8 cellular contexts compared by ENCODE assay signal in the genomic region with DNA sequence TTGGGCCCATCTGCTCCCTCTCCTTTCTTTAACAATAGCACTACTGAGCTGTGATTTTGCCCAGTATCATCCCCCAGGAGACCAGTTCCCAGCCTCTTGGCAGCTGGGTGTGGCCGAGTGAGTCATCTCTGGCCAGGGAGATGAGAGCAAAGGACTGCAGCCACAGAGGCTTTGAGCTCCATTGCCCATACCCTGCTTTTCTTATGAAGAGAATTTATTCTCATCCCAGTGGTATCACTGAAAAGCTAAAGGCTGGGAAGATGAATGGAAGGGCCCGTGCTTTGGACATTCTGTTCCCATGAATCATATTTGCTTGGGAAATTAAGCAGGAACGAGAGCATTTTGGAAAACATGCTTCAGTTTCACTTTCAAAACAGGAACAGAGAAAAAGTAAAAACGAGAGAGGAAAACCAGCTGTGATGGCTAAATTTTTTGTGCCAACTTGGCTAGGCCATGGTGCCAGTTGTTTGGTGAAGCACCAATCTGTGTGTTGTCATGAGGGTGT. TPM values are rescaled to one million over a fixed set of nuclear protein-coding genes. Genes with fewer than 3 reads are reported as not detected.
DNase-seq lines count a peak whose midpoint lies in the region; ATAC-seq and TF ChIP-seq lines count a peak whose summit lies in the region.

No MANE protein-coding gene starts in this region.

- H3K36me3 Mint-ChIP-seq in Caco-2 (ENCODE audit: insufficient read depth, unreplicated experiment) = no peaks in the 10 kb centered on the region
- no peaks in the 10 kb centered on the region for H3K36me3 Mint-ChIP-seq in T-cell

- peaks cover 17% of the 10 kb centered on the region for H3K4me1 ChIP-seq in Caco-2
- peaks cover 17% of the 10 kb centered on the region for H3K4me1 ChIP-seq in SJCRH30

- H3K4me1 Mint-ChIP-seq in Caco-2 (ENCODE audit: low read depth, unreplicated experiment) (peaks cover 25% of the 10 kb centered on the region), T-cell (peaks cover 0 to 3% (median 0%) of the 10 kb centered on the region in 3 donors)

- TF ChIP-seq CTCF in Caco-2 (IDR thresholded peaks at IDR 0.05; ENCODE audit: insufficient read depth in 1 of 2, low read depth in 1 of 2, low read length in 1 of 2, severe bottlenecking in 1 of 2, unreplicated experiment in 1 of 2) (no peak), HFF-Myc (IDR thresholded peaks at IDR 0.05; ENCODE audit: low read depth, low read length, missing control alignments) (no peak), GM10266 (IDR thresholded peaks at IDR 0.05; ENCODE audit: control insufficient read depth, insufficient read depth, low read depth, missing control alignments) (no peak)

- DNase-seq in Caco-2 = no peak
- DNase-seq in HFF-Myc (ENCODE audit: extremely low read depth, low read depth) = peak; percentile 57
- peak; percentile 79 to 83 for DNase-seq in SJCRH30
- peak; percentile 95 for DNase-seq in fibroblast of the conjunctiva (ENCODE audit: low read depth)
- peak; percentile 96 for DNase-seq in renal cortical epithelial cell (ENCODE audit: low read depth)
- no peak for DNase-seq in T-cell
- DNase-seq in GM10266 (ENCODE audit: extremely low spot score) = no peak
- DNase-seq in retina = no peak

- H3K36me3 ChIP-seq in Caco-2 (ENCODE audit: control insufficient read depth, insufficient read depth, low read length) (no peaks in the 10 kb centered on the region), SJCRH30 (no peaks in the 10 kb centered on the region)

- H3K27me3 Mint-ChIP-seq in Caco-2 (ENCODE audit: insufficient read depth, unreplicated experiment) (no peaks in the 10 kb centered on the region), T-cell (peaks cover 19 to 27% of the 10 kb centered on the region in 2 donors)

- intact Hi-C loops in Caco-2 (cut with micrococcal nuclease; ENCODE audit: unreplicated experiment) = no loop called here

- H3K27me3 ChIP-seq in Caco-2 (replicated peaks; ENCODE audit: control insufficient read depth, insufficient read depth, low read length) = no peaks in the 10 kb centered on the region
- no peaks in the 10 kb centered on the region; the same call in 1 of the 2 replicates for H3K27me3 ChIP-seq in SJCRH30

- peak overlapping the region; percentile 58 for H3K4me3 Mint-ChIP-seq in Caco-2 (ENCODE audit: unreplicated experiment)
- no peak overlapping the region for H3K4me3 Mint-ChIP-seq in T-cell

- H3K9me3 ChIP-seq in Caco-2 = no peaks in the 10 kb centered on the region
- no peaks in the 10 kb centered on the region; the same call in 1 of the 2 replicates for H3K9me3 ChIP-seq in SJCRH30 (replicated peaks)

- H3K4me3 ChIP-seq in Caco-2 (ENCODE audit: low read depth, low read length) (no peak overlapping the region), HFF-Myc (replicated peaks; ENCODE audit: low read depth, low read length) (peak overlapping the region; percentile 42), SJCRH30 (peak overlapping the region; percentile 13)

- H3K27ac Mint-ChIP-seq in Caco-2 (ENCODE audit: unreplicated experiment) = peak overlapping the region; percentile 58
- no peak overlapping the region for H3K27ac Mint-ChIP-seq in T-cell

- BruUV-seq in Caco-2 (replicated peaks; lab: Mats Ljungman, UMichigan) = no TSS peak

- no peak overlapping the region for H3K27ac ChIP-seq in SJCRH30

- POLR2A ChIA-PET in Caco-2 (lab: Charles Lee) = no interaction called here
- POLR2A ChIA-PET in T-cell (lab: Charles Lee) = interaction anchor here in 1 of 2 donors (0.7 kb wide), 1 partner anchor 109 kb away, joined by 8 read pairs; no protein-coding TSS in a partner anchor

- no peak for ATAC-seq in T-cell (replicated peaks in 1 of 4)

- CTCF ChIA-PET in Caco-2 (lab: Charles Lee) (interaction anchor here (0.6 to 1.0 kb wide), 2 partner anchors 16 to 272 kb away, joined by 3 to 4 read pairs; no protein-coding TSS in a partner anchor), T-cell (lab: Charles Lee) (no interaction called here)

- no peaks in the 10 kb centered on the region for H3K9me3 Mint-ChIP-seq in Caco-2 (ENCODE audit: unreplicated experiment)
- H3K9me3 Mint-ChIP-seq in T-cell = no peaks in the 10 kb centered on the region

RNA-seq across cellular contexts. Expression of gene CST3, which starts 14.9 kb away (rescaled TPM):
- total RNA-seq in Caco-2 (2022) = 704 and 777 TPM in 2 replicates
- 67.6 and 70.8 TPM in 2 replicates for total RNA-seq in SJCRH30 (2014; rRNA removed; shearing (Covaris generic))
- total RNA-seq in renal cortical epithelial cell = 247 and 632 TPM in 2 replicates
- 1 to 10 TPM; 5.1 to 9.0 (median 5.3) TPM for total RNA-seq in T-cell

RNA-seq across cellular contexts. Expression of gene CST9, which starts 17.2 kb away (rescaled TPM):
- total RNA-seq in Caco-2 (2022) (not detected in 2 replicates), renal cortical epithelial cell (not detected in 2 replicates), T-cell (not detected)
- not detected in 2 replicates for total RNA-seq in SJCRH30 (2014; rRNA removed; shearing (Covaris generic))

RNA-seq across cellular contexts. Expression of gene CST9L, which starts 54.6 kb away (rescaled TPM):
- not detected in 2 replicates for total RNA-seq in Caco-2 (2022)
- not detected in 2 replicates for total RNA-seq in SJCRH30 (2014; rRNA removed; shearing (Covaris generic))
- not detected in 2 replicates for total RNA-seq in renal cortical epithelial cell
- not detected for total RNA-seq in T-cell

Comparison
In these comparisons a context has a peak if more than half of its experiments do, and no peak if none do; other contexts are left out.
1. DNase-seq: peak in HFF-Myc (single experiment), SJCRH30 (2 of 2), fibroblast of the conjunctiva (single experiment) and renal cortical epithelial cell (single experiment); none in Caco-2 (0 of 2), T-cell (0 of 34), GM10266 (single experiment) and retina (single experiment).